In genomic region chr18:63528863-63529492, GRCh38 we compare ENCODE assay signal across 19 cellular contexts. TPM values are rescaled to one million over a fixed set of nuclear protein-coding genes. Genes with fewer than 3 reads are reported as not detected.
DNase-seq lines count a peak whose midpoint lies in the region; ATAC-seq, FAIRE-seq and TF ChIP-seq lines count a peak whose summit lies in the region.
"Had no signal": no experiment of that assay in that cellular context is flagged by ENCODE, and none has a peak within 500 bp of the region (broad histone marks: within the 10 kb centered on the region; RNA-seq: fewer than 3 reads in every experiment).

No MANE protein-coding gene starts in this region.

- H3K4me3 Mint-ChIP-seq in activated CD4-positive, alpha-beta T cell treated with anti-CD3 and anti-CD28 coated beads, Interleukin-2, amount 10 ng/mL, durations not matched to agents 24 days and 14 days: no peak overlapping the region
- H3K4me3 Mint-ChIP-seq: CD4-positive, alpha-beta memory T cell had no signal

- TF ChIP-seq POLR2A in GM12891 (IDR thresholded peaks at IDR 0.05; ENCODE audit: low read depth, low read length): no peak

- no peaks in the 10 kb centered on the region for H3K9me3 Mint-ChIP-seq in activated CD4-positive, alpha-beta T cell treated with anti-CD3 and anti-CD28 coated beads, Interleukin-2, amount 10 ng/mL, durations not matched to agents 24 days and 14 days

- no peaks in the 10 kb centered on the region for H3K36me3 Mint-ChIP-seq in activated CD4-positive, alpha-beta T cell treated with anti-CD3 and anti-CD28 coated beads, Interleukin-2, amount 10 ng/mL, durations not matched to agents 24 days and 14 days (ENCODE audit: low read depth)
- H3K36me3 Mint-ChIP-seq: CD4-positive, alpha-beta memory T cell had no signal

- intact Hi-C loops in activated CD4-positive, alpha-beta T cell treated with anti-CD3 and anti-CD28 coated beads, Interleukin-2, amount 10 ng/mL, durations not matched to agents 24 days and 14 days (cut with micrococcal nuclease): no loop called here
- intact Hi-C loops in sciatic nerve (cut with DNase I): no loop called here

- peak; percentile 85 for ATAC-seq in sciatic nerve
- no peak for ATAC-seq in GM18907 (IDR thresholded peaks at IDR 0.05; ENCODE audit: unreplicated experiment)
- ATAC-seq: A549 had no signal

- FAIRE-seq in GM12891 (lab: Jason Lieb, UNC): no peak
- FAIRE-seq: A549, G401.6, GM12892 had no signal

- DNase-seq in activated CD4-positive, alpha-beta T cell treated with anti-CD3 and anti-CD28 coated beads, Interleukin-2, amount 10 ng/mL, durations not matched to agents 24 days and 14 days: peak; percentile 35
- DNase-seq in activated CD4-positive, alpha-beta T cell treated with anti-CD3 and anti-CD28 coated beads, Interleukin-2, amount 50 U/mL, for 48 hours: no peak
- DNase-seq in NCI-H2029 (lab: John Stamatoyannopoulos, UW) (peak; percentile 1), OCI-M1 (lab: John Stamatoyannopoulos, UW) (peak; percentile 62), sciatic nerve (ENCODE audit: low spot score) (no peak), GM12891 (ENCODE audit: insufficient read length, low spot score) (no peak), NCI-H1417 (lab: John Stamatoyannopoulos, UW) (no peak)
- DNase-seq: BE2C; CD4-positive, alpha-beta memory T cell; DMS153; EL; GM23248; H7; IMR-90 had no signal

- peaks cover 16% of the 10 kb centered on the region for H3K27me3 Mint-ChIP-seq in activated CD4-positive, alpha-beta T cell treated with anti-CD3 and anti-CD28 coated beads, Interleukin-2, amount 10 ng/mL, durations not matched to agents 24 days and 14 days

- H3K27ac Mint-ChIP-seq in activated CD4-positive, alpha-beta T cell treated with anti-CD3 and anti-CD28 coated beads, Interleukin-2, amount 10 ng/mL, durations not matched to agents 24 days and 14 days: no peak overlapping the region
- H3K27ac Mint-ChIP-seq: CD4-positive, alpha-beta memory T cell had no signal

- no peaks in the 10 kb centered on the region for H3K4me1 Mint-ChIP-seq in activated CD4-positive, alpha-beta T cell treated with anti-CD3 and anti-CD28 coated beads, Interleukin-2, amount 10 ng/mL, durations not matched to agents 24 days and 14 days
- H3K4me1 Mint-ChIP-seq: CD4-positive, alpha-beta memory T cell had no signal

TF ChIP-seq in GM12891, 5 proteins besides CTCF, POLR2A, EP300 and RAD21:
- no peak for TF ChIP-seq TAF1 (IDR thresholded peaks at IDR 0.05; ENCODE audit: low read depth, low read length)
- no peak for TF ChIP-seq SPI1 (IDR thresholded peaks at IDR 0.05; ENCODE audit: low read depth, low read length)
- TF ChIP-seq POLR2AphosphoS5 (IDR thresholded peaks at IDR 0.05; ENCODE audit: low read depth, low read length): no peak
- TF ChIP-seq PAX5 (IDR thresholded peaks at IDR 0.05; ENCODE audit: insufficient read depth, low read length, severe bottlenecking): no peak
- no peak for TF ChIP-seq POU2F2 (IDR thresholded peaks at IDR 0.05; ENCODE audit: low read depth, low read length)

RNA-seq across cellular contexts. Expression of gene SERPINB12, which starts 13.2 kb away (rescaled TPM):
- total RNA-seq in activated CD4-positive, alpha-beta T cell treated with anti-CD3 and anti-CD28 coated beads, Interleukin-2, amount 10 ng/mL, durations not matched to agents 24 days and 14 days: not detected in 2 replicates
- total RNA-seq in sciatic nerve: not detected
- polyA plus RNA-seq in GM12891 (2012; ENCODE audit: low read depth, missing spikeins): not detected
- total RNA-seq: CD4-positive, alpha-beta memory T cell; GM23248; H7; IMR-90 had no signal
- polyA plus RNA-seq: A549; AG04450; CD4-positive, alpha-beta memory T cell; GM23248; IMR-90 had no signal

RNA-seq across cellular contexts. Expression of gene SERPINB5, which starts 52.2 kb away (rescaled TPM):
- total RNA-seq in activated CD4-positive, alpha-beta T cell treated with anti-CD3 and anti-CD28 coated beads, Interleukin-2, amount 10 ng/mL, durations not matched to agents 24 days and 14 days: not detected in 2 replicates
- total RNA-seq in sciatic nerve: not detected
- polyA plus RNA-seq in GM12891 (2012; ENCODE audit: low read depth, missing spikeins): 0.04 TPM
- total RNA-seq: CD4-positive, alpha-beta memory T cell; GM23248; IMR-90 had no signal
- polyA plus RNA-seq: AG04450; CD4-positive, alpha-beta memory T cell; GM23248; IMR-90 had no signal

RNA-seq across cellular contexts. Expression of gene SERPINB13, which starts 58.2 kb away (rescaled TPM):
- total RNA-seq in activated CD4-positive, alpha-beta T cell treated with anti-CD3 and anti-CD28 coated beads, Interleukin-2, amount 10 ng/mL, durations not matched to agents 24 days and 14 days: not detected in 2 replicates
- total RNA-seq in sciatic nerve: not detected
- not detected for polyA plus RNA-seq in GM12891 (2012; ENCODE audit: low read depth, missing spikeins)
- total RNA-seq: CD4-positive, alpha-beta memory T cell; GM23248; H7; IMR-90 had no signal
- polyA plus RNA-seq: A549; AG04450; CD4-positive, alpha-beta memory T cell; GM23248; IMR-90 had no signal

Comparison
In these comparisons a context has a peak if more than half of its experiments do, and no peak if none do; other contexts are left out.
1. DNase-seq: peak in activated CD4-positive, alpha-beta T cell treated with anti-CD3 and anti-CD28 coated beads, Interleukin-2, amount 10 ng/mL, durations not matched to agents 24 days and 14 days (single experiment), NCI-H2029 (single experiment) and OCI-M1 (single experiment); none in activated CD4-positive, alpha-beta T cell treated with anti-CD3 and anti-CD28 coated beads, Interleukin-2, amount 50 U/mL, for 48 hours (0 of 2), sciatic nerve (single experiment), GM12891 (single experiment) and NCI-H1417 (0 of 3).